In the genomic region with DNA sequence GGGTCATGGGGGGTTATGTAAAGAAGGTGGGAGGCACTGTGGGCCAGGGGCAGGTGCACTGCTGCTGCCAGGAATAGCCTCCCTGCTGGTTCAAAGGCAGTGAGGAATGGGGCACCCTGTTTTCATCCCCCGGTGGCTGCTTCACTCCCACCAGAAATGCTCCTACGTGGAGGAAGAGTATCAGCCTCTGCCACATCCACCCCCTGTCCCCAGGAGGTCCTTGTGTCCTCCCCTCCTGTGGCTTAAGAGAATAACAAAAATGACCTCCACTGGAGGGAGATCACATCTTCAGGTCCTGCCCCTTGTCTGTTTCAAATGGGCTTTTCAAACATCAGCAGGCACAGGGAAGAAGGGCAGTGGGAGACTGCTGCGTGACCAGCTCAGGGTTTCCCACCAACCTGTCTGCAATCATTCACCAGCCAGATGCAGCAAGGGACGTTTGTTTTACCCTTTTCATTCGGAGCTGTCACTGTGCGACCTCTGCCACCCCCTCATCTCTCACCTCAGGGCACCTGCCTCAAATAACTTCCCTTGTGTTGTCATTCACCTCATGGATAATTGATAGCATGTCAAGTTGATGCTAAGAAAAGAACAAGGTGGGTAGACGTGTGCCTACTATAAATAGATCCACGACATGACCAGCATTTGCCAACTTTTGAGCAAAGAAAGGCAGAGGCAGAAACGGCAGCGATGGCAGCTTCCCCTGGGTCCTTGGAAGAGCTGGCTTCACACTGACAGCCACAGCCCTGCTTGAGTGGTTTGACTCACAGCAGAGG, we compare ENCODE assay signal across 14 cellular contexts.
A peak's percentile ranks its signal among the peaks of the same experiment; 100 is the strongest.
DNase-seq lines count a peak whose midpoint lies in the region; ATAC-seq and TF ChIP-seq lines count a peak whose summit lies in the region.
"Had no signal": no experiment of that assay in that cellular context is flagged by ENCODE, and none has a peak within 500 bp of the region (broad histone marks: within the 10 kb centered on the region; RNA-seq: fewer than 3 reads in every experiment).

No MANE protein-coding gene starts in this region.

- WGBS in IMR-90 (ENCODE audit: extremely low coverage in 2 of 2, insufficient read length in 1 of 2), 2 experiments = 34% methylated on average over 2 of the region's 10 CpGs; no CpG with 5 or more reads in 1 of the 2 experiments

- TF ChIP-seq CTCF in IMR-90 (conservative IDR thresholded peaks at IDR 0.05; ENCODE audit: low read depth, low read length) (no peak), chondrocyte (IDR thresholded peaks at IDR 0.05) (no peak)
- TF ChIP-seq CTCF in CD8-positive, alpha-beta T cell (IDR thresholded peaks at IDR 0.05) = no peak

- H4K91ac ChIP-seq in IMR-90 (ENCODE audit: insufficient read depth, low read depth, low read length) = no peak overlapping the region

- H2AK5ac ChIP-seq in IMR-90 (ENCODE audit: low read depth, low read length) = no peak overlapping the region; the same call in 1 of the 2 replicates

- CTCF ChIA-PET in IMR-90 (lab: Yijun Ruan, JAX) = no interaction called here
- CTCF ChIA-PET in CD8-positive, alpha-beta T cell (lab: Charles Lee) = interaction anchor here (0.6 kb wide), 1 partner anchor 26 kb away, joined by 3 read pairs; no protein-coding TSS in a partner anchor

- no peaks in the 10 kb centered on the region for H3K9me1 ChIP-seq in IMR-90 (ENCODE audit: insufficient read depth, low read length)

- H3K27me3 Mint-ChIP-seq in chondrocyte (ENCODE audit: low read depth) = no peaks in the 10 kb centered on the region
- peaks cover 12% of the 10 kb centered on the region for H3K27me3 Mint-ChIP-seq in CD8-positive, alpha-beta T cell (ENCODE audit: low read depth)

- no peaks in the 10 kb centered on the region for H4K20me1 ChIP-seq in IMR-90 (ENCODE audit: insufficient read depth, low read length)

- H3K4me3 ChIP-seq in IMR-90 (ENCODE audit: insufficient read depth, low read depth, low read length) = no peak overlapping the region
- no peak overlapping the region for H3K4me3 ChIP-seq in CD8-positive, alpha-beta T cell (ENCODE audit: low read depth, low read length)
- H3K4me3 ChIP-seq: lung had no signal

- no peak overlapping the region for H3K14ac ChIP-seq in IMR-90 (replicated peaks; ENCODE audit: low read depth, low read length)

- in situ Hi-C loops in IMR-90 (cut with MboI; ENCODE audit: low sequenced_read_pairs) = no loop called here

- BruUV-seq in IMR-90 (replicated peaks; lab: Mats Ljungman, UMichigan) = no TSS peak

- DNase-seq in Daoy (ENCODE audit: low read depth) = peak; percentile 33
- DNase-seq in IMR-90 = peak; percentile 17
- no peak for DNase-seq in chondrocyte (ENCODE audit: low spot score)
- peak; percentile 29 for DNase-seq in occipital lobe (lab: John Stamatoyannopoulos, UW)
- DNase-seq in NCI-H187 treated with DMSO at 0.1 percent for 48 hours (lab: John Stamatoyannopoulos, UW) = no peak
- DNase-seq in CD8-positive, alpha-beta T cell = no peak
- DNase-seq in DMS153 (lab: John Stamatoyannopoulos, UW) = no peak
- DNase-seq: activated CD4-positive, CD25-positive, alpha-beta regulatory T cell treated with anti-CD3 and anti-CD28 coated beads, Interleukin-2, amount 50 U/mL, for 72 hours; activated gamma-delta T cell; NCI-H2029 had no signal

- 0 out of 2 replicates have a peak, but pooled peaks have one; percentile 27 for ATAC-seq in IMR-90 (ENCODE audit: low read depth)
- ATAC-seq in HG03280 (IDR thresholded peaks at IDR 0.05; ENCODE audit: unreplicated experiment) = no peak
- ATAC-seq in CD8-positive, alpha-beta T cell = no peak

- peaks cover 49% of the 10 kb centered on the region for H3K4me1 Mint-ChIP-seq in chondrocyte (ENCODE audit: low read depth)
- no peaks in the 10 kb centered on the region for H3K4me1 Mint-ChIP-seq in CD8-positive, alpha-beta T cell (ENCODE audit: low read depth)
- H3K4me1 Mint-ChIP-seq: B cell had no signal

- POLR2A ChIA-PET in IMR-90 (lab: Charles Lee; ENCODE audit: unreplicated experiment) = no interaction called here
- POLR2A ChIA-PET in CD8-positive, alpha-beta T cell (lab: Charles Lee) = no interaction called here

- peak overlapping the region; percentile 1 for H2AFZ ChIP-seq in IMR-90 (replicated peaks; ENCODE audit: low read length, poor library complexity)

- no peak overlapping the region for H2BK120ac ChIP-seq in IMR-90 (ENCODE audit: low read depth, low read length)

- H3K9me3 ChIP-seq in IMR-90 (ENCODE audit: control insufficient read depth, insufficient read depth, low read length) = no peaks in the 10 kb centered on the region
- H3K9me3 ChIP-seq in CD8-positive, alpha-beta T cell (ENCODE audit: low read length) = no peaks in the 10 kb centered on the region

- H3K4me1 ChIP-seq in IMR-90 (ENCODE audit: control insufficient read depth, insufficient read depth, low read length) = peaks cover 2% of the 10 kb centered on the region; the same call in 1 of the 2 replicates
- H3K4me1 ChIP-seq in CD8-positive, alpha-beta T cell (ENCODE audit: insufficient read depth, low read length) = no peaks in the 10 kb centered on the region

- intact Hi-C loops in IMR-90 (cut with micrococcal nuclease) = no loop called here
- intact Hi-C loops in CD8-positive, alpha-beta T cell (cut with DNase I, micrococcal nuclease) = no loop called here

- H3K36me3 ChIP-seq in IMR-90 (ENCODE audit: control insufficient read depth, insufficient read depth, low read length) = no peaks in the 10 kb centered on the region
- no peaks in the 10 kb centered on the region for H3K36me3 ChIP-seq in CD8-positive, alpha-beta T cell (ENCODE audit: insufficient read depth, low read length)

- H3K27me3 ChIP-seq in IMR-90 (ENCODE audit: control insufficient read depth, insufficient read depth, low read length) = no peaks in the 10 kb centered on the region
- H3K27me3 ChIP-seq in CD8-positive, alpha-beta T cell (ENCODE audit: insufficient read depth, low read length) = no peaks in the 10 kb centered on the region

- no peak overlapping the region for H2BK5ac ChIP-seq in IMR-90 (ENCODE audit: low read depth, low read length, poor library complexity, severe bottlenecking)

- 0 out of 2 replicates have a peak overlapping the region, but pooled peaks have one; percentile 25 for H2BK20ac ChIP-seq in IMR-90 (ENCODE audit: low read depth, low read length)

- no peaks in the 10 kb centered on the region for H3K9me3 Mint-ChIP-seq in chondrocyte (ENCODE audit: low read depth)
- H3K9me3 Mint-ChIP-seq in CD8-positive, alpha-beta T cell = no peaks in the 10 kb centered on the region

- no peak for TF ChIP-seq RAD21 in IMR-90 (IDR thresholded peaks at IDR 0.05; ENCODE audit: low read length)

- H3K27ac ChIP-seq in IMR-90 (ENCODE audit: insufficient read depth, low read length) = no peak overlapping the region
- no peak overlapping the region for H3K27ac ChIP-seq in CD8-positive, alpha-beta T cell (ENCODE audit: low read depth, low read length)
- H3K27ac ChIP-seq: RWPE1 had no signal

- H3K79me1 ChIP-seq in IMR-90 (ENCODE audit: low read depth in 1 of 2, low read length in 2 of 2) = no peaks in the 10 kb centered on the region; a peak in 1 of 4 replicates

- TF ChIP-seq POLR2A in IMR-90 (IDR thresholded peaks at IDR 0.05; ENCODE audit: low read depth, low read length) = no peak

- H3K18ac ChIP-seq in IMR-90 (ENCODE audit: low read depth, low read length) = no peak overlapping the region

- peak overlapping the region; percentile 47 for H3K27ac Mint-ChIP-seq in chondrocyte (ENCODE audit: unreplicated experiment)
- no peak overlapping the region for H3K27ac Mint-ChIP-seq in CD8-positive, alpha-beta T cell
- H3K27ac Mint-ChIP-seq: B cell had no signal

- H3K4ac ChIP-seq in IMR-90 (ENCODE audit: low read depth, low read length) = peak overlapping the region; percentile 10; the same call in 1 of the 2 replicates

- dilution Hi-C loops in IMR-90 (cut with HindIII; ENCODE audit: low sequenced_read_pairs, unreplicated experiment) = no loop called here

- H4K5ac ChIP-seq in IMR-90 (ENCODE audit: low read depth, low read length) = no peak overlapping the region

- no peak overlapping the region for H3K9ac ChIP-seq in IMR-90 (ENCODE audit: low read depth, low read length)

- no peak overlapping the region for H3K56ac ChIP-seq in IMR-90 (ENCODE audit: extremely low read depth, insufficient read depth, low read length)

- peak overlapping the region; percentile 15 for H3K4me3 Mint-ChIP-seq in chondrocyte (ENCODE audit: unreplicated experiment)
- no peak overlapping the region for H3K4me3 Mint-ChIP-seq in CD8-positive, alpha-beta T cell
- H3K4me3 Mint-ChIP-seq: B cell had no signal

- no peak overlapping the region for H2BK15ac ChIP-seq in IMR-90 (ENCODE audit: low read depth, low read length)

- peak overlapping the region; percentile 42; the same call in 1 of the 2 replicates for H3K23ac ChIP-seq in IMR-90 (ENCODE audit: low read depth, low read length)

- no peak overlapping the region for H4K8ac ChIP-seq in IMR-90 (ENCODE audit: low read depth in 2 of 2, low read length in 2 of 2)

- H2AK9ac ChIP-seq in IMR-90 (replicated peaks; ENCODE audit: low read depth, low read length, poor library complexity) = peak overlapping the region; percentile 18

- H3K4me2 ChIP-seq in IMR-90 (ENCODE audit: low read depth, low read length) = no peak overlapping the region

- H3K36me3 Mint-ChIP-seq in chondrocyte (ENCODE audit: low read depth) = peaks cover 10% of the 10 kb centered on the region
- no peaks in the 10 kb centered on the region for H3K36me3 Mint-ChIP-seq in CD8-positive, alpha-beta T cell

TF ChIP-seq in IMR-90, 13 proteins besides CTCF, POLR2A, EP300 and RAD21 (continues in another document):
- TF ChIP-seq MXI1 (IDR thresholded peaks at IDR 0.05; ENCODE audit: borderline replicate concordance, low read depth, low read length) (no peak), MAZ (IDR thresholded peaks at IDR 0.05; ENCODE audit: borderline replicate concordance, low read depth, low read length) (no peak), RCOR1 (IDR thresholded peaks at IDR 0.05; ENCODE audit: insufficient replicate concordance, low read length) (no peak), BHLHE40 (IDR thresholded peaks at IDR 0.05; ENCODE audit: low read depth, low read length) (no peak), SMC3 (IDR thresholded peaks at IDR 0.05; ENCODE audit: low read depth, low read length) (no peak), NFE2L2 (IDR thresholded peaks at IDR 0.05; ENCODE audit: low read depth, low read length) (no peak), RFX5 (IDR thresholded peaks at IDR 0.05; ENCODE audit: low read depth, low read length) (no peak), FOS (IDR thresholded peaks at IDR 0.05; ENCODE audit: low read depth, low read length) (no peak), MAFK (IDR thresholded peaks at IDR 0.05; ENCODE audit: low read depth, low read length) (no peak), CHD1 (IDR thresholded peaks at IDR 0.05; ENCODE audit: low read depth, low read length) (no peak)
- TF ChIP-seq, protein P1, sequence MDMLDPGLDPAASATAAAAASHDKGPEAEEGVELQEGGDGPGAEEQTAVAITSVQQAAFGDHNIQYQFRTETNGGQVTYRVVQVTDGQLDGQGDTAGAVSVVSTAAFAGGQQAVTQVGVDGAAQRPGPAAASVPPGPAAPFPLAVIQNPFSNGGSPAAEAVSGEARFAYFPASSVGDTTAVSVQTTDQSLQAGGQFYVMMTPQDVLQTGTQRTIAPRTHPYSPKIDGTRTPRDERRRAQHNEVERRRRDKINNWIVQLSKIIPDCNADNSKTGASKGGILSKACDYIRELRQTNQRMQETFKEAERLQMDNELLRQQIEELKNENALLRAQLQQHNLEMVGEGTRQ (IDR thresholded peaks at IDR 0.05; ENCODE audit: low read depth, low read length) = no peak

Comparison
In these comparisons a context has a peak if more than half of its experiments do, and no peak if none do; other contexts are left out.
1. DNase-seq: peak in Daoy (single experiment), IMR-90 (single experiment) and occipital lobe (single experiment); none in chondrocyte (single experiment), NCI-H187 treated with DMSO at 0.1 percent for 48 hours (single experiment), CD8-positive, alpha-beta T cell (0 of 7) and DMS153 (single experiment).